ENCODE assay signal across 17 cellular contexts in genomic region chr4:1211371-1211770, GRCh38. TPM values are rescaled to one million over a fixed set of nuclear protein-coding genes. Genes with fewer than 3 reads are reported as not detected.
DNase-seq lines count a peak whose midpoint lies in the region; TF ChIP-seq lines count a peak whose summit lies in the region.
"Had no signal": no experiment of that assay in that cellular context is flagged by ENCODE, and none has a peak within 500 bp of the region (broad histone marks: within the 10 kb centered on the region; RNA-seq: fewer than 3 reads in every experiment).

No MANE protein-coding gene starts in this region.

- no peak for TF ChIP-seq POLR2A in sigmoid colon (IDR thresholded peaks at IDR 0.05)

- TF ChIP-seq CTCF in AG04450 (IDR thresholded peaks at IDR 0.05; ENCODE audit: low read depth, low read length), result no peak
- TF ChIP-seq CTCF in RWPE1 (conservative IDR thresholded peaks at IDR 0.05; ENCODE audit: low read depth), result no peak
- no peak for TF ChIP-seq CTCF in left ventricle myocardium inferior (IDR thresholded peaks at IDR 0.05; ENCODE audit: borderline replicate concordance)
- TF ChIP-seq CTCF in sigmoid colon (IDR thresholded peaks at IDR 0.05), result no peak

- no peaks in the 10 kb centered on the region for H3K9me3 Mint-ChIP-seq in activated naive CD8-positive, alpha-beta T cell treated with anti-CD3 and anti-CD28 coated beads for 36 hours
- H3K9me3 Mint-ChIP-seq in immature natural killer cell, result no peaks in the 10 kb centered on the region
- H3K9me3 Mint-ChIP-seq: activated naive CD8-positive, alpha-beta T cell treated with anti-CD3 and anti-CD28 coated beads, Interleukin-2, amount 10 ng/mL, durations not matched to agents 7 days and 5 days; activated T-cell treated with anti-CD3 and anti-CD28 coated beads, Interleukin-2, amount 50 U/mL, for 72 hours; CD4-positive, alpha-beta memory T cell had no signal

- DNase-seq in AG04450 (ENCODE audit: low read depth, low spot score) (no peak), RWPE1 (ENCODE audit: low spot score) (no peak), left ventricle myocardium inferior (peak; percentile 9), sigmoid colon (peak; percentile 61), AG08396 (ENCODE audit: low spot score) (no peak), immature natural killer cell (no peak), NCI-H1048 (lab: John Stamatoyannopoulos, UW) (no peak)
- no peak for DNase-seq in activated naive CD8-positive, alpha-beta T cell treated with anti-CD3 and anti-CD28 coated beads for 36 hours
- DNase-seq: ACHN; activated CD4-positive, CD25-positive, alpha-beta regulatory T cell treated with anti-CD3 and anti-CD28 coated beads, Interleukin-2, amount 50 U/mL, for 72 hours; activated naive CD8-positive, alpha-beta T cell treated with anti-CD3 and anti-CD28 coated beads, Interleukin-2, amount 10 ng/mL, durations not matched to agents 7 days and 5 days; activated T-cell treated with anti-CD3 and anti-CD28 coated beads, Interleukin-2, amount 50 U/mL, for 72 hours; CD4-positive, alpha-beta memory T cell; DMS53; NCI-H146; stimulated activated CD4-positive, alpha-beta T cell treated with anti-CD3 and anti-CD28 coated beads, Interleukin-1b, Interleukin-23, amount 100 ng/mL, for 48 hours had no signal

- H3K4me1 ChIP-seq in left ventricle myocardium inferior (peaks cover 68% of the 10 kb centered on the region), sigmoid colon (peaks cover 0 to 68% (median 62%) of the 10 kb centered on the region in 4 donors)

- POLR2A ChIA-PET in AG04450 (lab: Yijun Ruan, JAX), result no interaction called here
- POLR2A ChIA-PET in RWPE1 (lab: Yijun Ruan, JAX; ENCODE audit: low non-redundant PET), result no interaction called here

- H3K4me3 ChIP-seq in AG04450 (ENCODE audit: low read depth, low read length), result no peak overlapping the region
- no peak overlapping the region for H3K4me3 ChIP-seq in left ventricle myocardium inferior
- no peak overlapping the region for H3K4me3 ChIP-seq in sigmoid colon

- no peaks in the 10 kb centered on the region for H3K27me3 ChIP-seq in AG04450 (ENCODE audit: control insufficient read depth, insufficient read depth, low read length)
- no peaks in the 10 kb centered on the region for H3K27me3 ChIP-seq in left ventricle myocardium inferior (ENCODE audit: low read depth)
- H3K27me3 ChIP-seq in sigmoid colon, result no peaks in the 10 kb centered on the region
- H3K27me3 ChIP-seq: neutrophil had no signal

- H3K27ac Mint-ChIP-seq in activated naive CD8-positive, alpha-beta T cell treated with anti-CD3 and anti-CD28 coated beads for 36 hours, result no peak overlapping the region
- peak overlapping the region in 2 of 6 donors; percentile 28 to 78 for H3K27ac Mint-ChIP-seq in immature natural killer cell
- H3K27ac Mint-ChIP-seq: activated naive CD8-positive, alpha-beta T cell treated with anti-CD3 and anti-CD28 coated beads, Interleukin-2, amount 10 ng/mL, durations not matched to agents 7 days and 5 days; activated T-cell treated with anti-CD3 and anti-CD28 coated beads, Interleukin-2, amount 50 U/mL, for 72 hours had no signal

- no peak for TF ChIP-seq EP300 in sigmoid colon (IDR thresholded peaks at IDR 0.05)

- CTCF ChIA-PET in AG04450 (lab: Charles Lee), result no interaction called here
- CTCF ChIA-PET in RWPE1 (lab: Yijun Ruan, JAX), result no interaction called here

- H3K36me3 Mint-ChIP-seq in activated naive CD8-positive, alpha-beta T cell treated with anti-CD3 and anti-CD28 coated beads for 36 hours, result peaks cover 3% of the 10 kb centered on the region
- peaks cover 4 to 13% (median 7%) of the 10 kb centered on the region in 3 donors for H3K36me3 Mint-ChIP-seq in immature natural killer cell

- peaks cover 60% of the 10 kb centered on the region for H3K36me3 ChIP-seq in left ventricle myocardium inferior
- peaks cover 32 to 43% (median 36%) of the 10 kb centered on the region in 4 donors for H3K36me3 ChIP-seq in sigmoid colon

- intact Hi-C loops in left ventricle myocardium inferior (cut with micrococcal nuclease), result no loop called here
- intact Hi-C loops in sigmoid colon (cut with DNase I), result no loop called here

- 92 to 93% methylated on average over 13 of the region's 13 CpGs for WGBS in sigmoid colon, 2 donors

- H3K27ac ChIP-seq in AG04450 (ENCODE audit: low read depth, low read length) (peak overlapping the region; percentile 11), RWPE1 (peak overlapping the region; percentile 70), left ventricle myocardium inferior (replicated peaks) (peak overlapping the region; percentile 85), sigmoid colon (peak overlapping the region in 3 of 4 donors; percentile 68 to 79 (median 78))
- H3K27ac ChIP-seq: neutrophil had no signal

- H3K9me3 ChIP-seq in AG04450 (ENCODE audit: control insufficient read depth, insufficient read depth, low read length) (peaks cover 10% of the 10 kb centered on the region; the same call in 1 of the 2 replicates), left ventricle myocardium inferior (replicated peaks) (no peaks in the 10 kb centered on the region), sigmoid colon (no peaks in the 10 kb centered on the region)
- H3K9me3 ChIP-seq: neutrophil had no signal

- peaks cover 2% of the 10 kb centered on the region for H3K4me1 Mint-ChIP-seq in activated naive CD8-positive, alpha-beta T cell treated with anti-CD3 and anti-CD28 coated beads for 36 hours
- peaks cover 21 to 32% of the 10 kb centered on the region in 2 donors for H3K4me1 Mint-ChIP-seq in immature natural killer cell

- no peak overlapping the region for H3K4me3 Mint-ChIP-seq in activated naive CD8-positive, alpha-beta T cell treated with anti-CD3 and anti-CD28 coated beads for 36 hours
- no peak overlapping the region for H3K4me3 Mint-ChIP-seq in immature natural killer cell
- H3K4me3 Mint-ChIP-seq: activated naive CD8-positive, alpha-beta T cell treated with anti-CD3 and anti-CD28 coated beads, Interleukin-2, amount 10 ng/mL, durations not matched to agents 7 days and 5 days; activated T-cell treated with anti-CD3 and anti-CD28 coated beads, Interleukin-2, amount 50 U/mL, for 72 hours; CD4-positive, alpha-beta memory T cell had no signal

- no peaks in the 10 kb centered on the region for H3K27me3 Mint-ChIP-seq in activated naive CD8-positive, alpha-beta T cell treated with anti-CD3 and anti-CD28 coated beads for 36 hours
- peaks cover 0 to 8% (median 1%) of the 10 kb centered on the region in 3 donors for H3K27me3 Mint-ChIP-seq in immature natural killer cell (ENCODE audit: low read depth in 3 of 3)
- H3K27me3 Mint-ChIP-seq: activated naive CD8-positive, alpha-beta T cell treated with anti-CD3 and anti-CD28 coated beads, Interleukin-2, amount 10 ng/mL, durations not matched to agents 7 days and 5 days; CD4-positive, alpha-beta memory T cell had no signal

RNA-seq across cellular contexts. Expression of gene CTBP1, which starts 37.6 kb away (rescaled TPM):
- polyA plus RNA-seq in AG04450 (2011; rRNA removed), result 72.6 and 97.9 TPM in 2 replicates
- polyA minus RNA-seq in AG04450 (2011; rRNA and poly(A)+ RNA removed), result 98.3 and 137 TPM in 2 replicates
- total RNA-seq in left ventricle myocardium inferior, result 112 TPM
- total RNA-seq in sigmoid colon, result 100 to 1,000 TPM in 3 of 4 donors, 10 to 100 TPM in 1; 98.9 to 160 (median 129) TPM
- 100 to 1,000 TPM in 1 of 3 donors, 10 to 100 TPM in 2; 67.9 to 162 (median 71.4) TPM for polyA plus RNA-seq in sigmoid colon
- 100 to 1,000 TPM; 135 to 141 TPM for total RNA-seq in activated naive CD8-positive, alpha-beta T cell treated with anti-CD3 and anti-CD28 coated beads for 36 hours
- polyA plus RNA-seq in immature natural killer cell, result 100 to 1,000 TPM in 1 of 3 donors, 10 to 100 TPM in 2; 72.1 to 110 (median 77.7) TPM

RNA-seq across cellular contexts. Expression of gene SPON2, which starts 39.0 kb away (rescaled TPM):
- 132 and 190 TPM in 2 replicates for polyA plus RNA-seq in AG04450 (2011; rRNA removed)
- polyA minus RNA-seq in AG04450 (2011; rRNA and poly(A)+ RNA removed), result 33.8 and 39.0 TPM in 2 replicates
- total RNA-seq in left ventricle myocardium inferior, result 13.9 TPM
- 100 to 1,000 TPM in 1 of 4 donors, 10 to 100 TPM in 3; 33.6 to 165 (median 79.8) TPM for total RNA-seq in sigmoid colon
- 10 to 100 TPM in 2 of 3 donors, 1 to 10 TPM in 1; 8.6 to 33.6 (median 25.2) TPM for polyA plus RNA-seq in sigmoid colon
- total RNA-seq in activated naive CD8-positive, alpha-beta T cell treated with anti-CD3 and anti-CD28 coated beads for 36 hours, result 1 to 10 TPM; 6.5 to 6.8 TPM
- 1,000 to 10,000 TPM in 2 of 3 donors, 100 to 1,000 TPM in 1; 603 to 1,685 (median 1,079) TPM for polyA plus RNA-seq in immature natural killer cell

Comparison
In these comparisons a context has a peak if more than half of its experiments do, and no peak if none do; other contexts are left out.
1. DNase-seq: peak in left ventricle myocardium inferior (single experiment) and sigmoid colon (single experiment); none in AG04450 (single experiment), RWPE1 (single experiment), AG08396 (single experiment), activated naive CD8-positive, alpha-beta T cell treated with anti-CD3 and anti-CD28 coated beads for 36 hours (single experiment), immature natural killer cell (0 of 3) and NCI-H1048 (single experiment).
2. H3K27ac ChIP-seq: peak in every context shown above with its lines; median percentile 85 in left ventricle myocardium inferior; 78 in sigmoid colon; 70 in RWPE1; 11 in AG04450.